ENCODE assay signal across 1 cellular context in genomic region chr2:70923378-70924015, GRCh38.
TF ChIP-seq lines count a peak whose summit lies in the region.

No MANE protein-coding gene starts in this region.

TF ChIP-seq in GM12878, 131 proteins besides CTCF, POLR2A, EP300 and RAD21:
- TF ChIP-seq ZBED1 (IDR thresholded peaks at IDR 0.05; ENCODE audit: borderline replicate concordance): no peak
- TF ChIP-seq PAX5 (IDR thresholded peaks at IDR 0.05; ENCODE audit: borderline replicate concordance, low read depth, low read length): no peak
- no peak for TF ChIP-seq ETV6 (conservative IDR thresholded peaks at IDR 0.05 in 1 of 2, IDR thresholded peaks at IDR 0.05 in 1 of 2; ENCODE audit: borderline replicate concordance in 1 of 2, low read depth in 1 of 2)
- TF ChIP-seq, protein P1, sequence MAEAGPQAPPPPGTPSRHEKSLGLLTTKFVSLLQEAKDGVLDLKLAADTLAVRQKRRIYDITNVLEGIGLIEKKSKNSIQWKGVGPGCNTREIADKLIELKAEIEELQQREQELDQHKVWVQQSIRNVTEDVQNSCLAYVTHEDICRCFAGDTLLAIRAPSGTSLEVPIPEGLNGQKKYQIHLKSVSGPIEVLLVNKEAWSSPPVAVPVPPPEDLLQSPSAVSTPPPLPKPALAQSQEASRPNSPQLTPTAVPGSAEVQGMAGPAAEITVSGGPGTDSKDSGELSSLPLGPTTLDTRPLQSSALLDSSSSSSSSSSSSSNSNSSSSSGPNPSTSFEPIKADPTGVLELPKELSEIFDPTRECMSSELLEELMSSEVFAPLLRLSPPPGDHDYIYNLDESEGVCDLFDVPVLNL (IDR thresholded peaks at IDR 0.05; ENCODE audit: low read depth, low read length): no peak
- no peak for TF ChIP-seq RAD51 (IDR thresholded peaks at IDR 0.05)
- TF ChIP-seq, protein P2, sequence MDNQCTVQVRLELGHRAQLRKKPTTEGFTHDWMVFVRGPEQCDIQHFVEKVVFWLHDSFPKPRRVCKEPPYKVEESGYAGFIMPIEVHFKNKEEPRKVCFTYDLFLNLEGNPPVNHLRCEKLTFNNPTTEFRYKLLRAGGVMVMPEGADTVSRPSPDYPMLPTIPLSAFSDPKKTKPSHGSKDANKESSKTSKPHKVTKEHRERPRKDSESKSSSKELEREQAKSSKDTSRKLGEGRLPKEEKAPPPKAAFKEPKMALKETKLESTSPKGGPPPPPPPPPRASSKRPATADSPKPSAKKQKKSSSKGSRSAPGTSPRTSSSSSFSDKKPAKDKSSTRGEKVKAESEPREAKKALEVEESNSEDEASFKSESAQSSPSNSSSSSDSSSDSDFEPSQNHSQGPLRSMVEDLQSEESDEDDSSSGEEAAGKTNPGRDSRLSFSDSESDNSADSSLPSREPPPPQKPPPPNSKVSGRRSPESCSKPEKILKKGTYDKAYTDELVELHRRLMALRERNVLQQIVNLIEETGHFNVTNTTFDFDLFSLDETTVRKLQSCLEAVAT (IDR thresholded peaks at IDR 0.05): no peak
- no peak for TF ChIP-seq NFXL1 (IDR thresholded peaks at IDR 0.05; ENCODE audit: borderline replicate concordance)
- TF ChIP-seq E2F8 (IDR thresholded peaks at IDR 0.05; ENCODE audit: low read depth, partially characterized antibody): no peak
- no peak for TF ChIP-seq BACH1 (IDR thresholded peaks at IDR 0.05; ENCODE audit: borderline replicate concordance)
- TF ChIP-seq REST (IDR thresholded peaks at IDR 0.05; ENCODE audit: low read depth, low read length): no peak
- no peak for TF ChIP-seq ZZZ3 (IDR thresholded peaks at IDR 0.05; ENCODE audit: control insufficient read depth, insufficient read length, low read depth)
- TF ChIP-seq ZSCAN29 (IDR thresholded peaks at IDR 0.05): no peak
- TF ChIP-seq SREBF2 (IDR thresholded peaks at IDR 0.05; ENCODE audit: low read length): no peak
- no peak for TF ChIP-seq ZNF384 (IDR thresholded peaks at IDR 0.05; ENCODE audit: borderline replicate concordance, low read depth, low read length)
- no peak for TF ChIP-seq LARP7 (IDR thresholded peaks at IDR 0.05)
- no peak for TF ChIP-seq PAX8 (IDR thresholded peaks at IDR 0.05)
- no peak for TF ChIP-seq SMC3 (IDR thresholded peaks at IDR 0.05; ENCODE audit: borderline replicate concordance, low read length)
- TF ChIP-seq RFX5 (IDR thresholded peaks at IDR 0.05; ENCODE audit: low read depth, low read length): no peak
- TF ChIP-seq TARDBP (IDR thresholded peaks at IDR 0.05; ENCODE audit: borderline replicate concordance): no peak
- no peak for TF ChIP-seq SPI1 (IDR thresholded peaks at IDR 0.05; ENCODE audit: borderline replicate concordance, insufficient read depth, low read depth, low read length)
TF ChIP-seq in GM12878: peak in this region for 0.
